ENCODE assay signal across 9 cellular contexts in genomic region chr17:48603959-48604769, GRCh38. TPM values are rescaled to one million over a fixed set of nuclear protein-coding genes. Genes with fewer than 3 reads are reported as not detected.
DNase-seq lines count a peak whose midpoint lies in the region; ATAC-seq, FAIRE-seq and TF ChIP-seq lines count a peak whose summit lies in the region.
"Had no signal": no experiment of that assay in that cellular context is flagged by ENCODE, and none has a peak within 500 bp of the region (broad histone marks: within the 10 kb centered on the region; RNA-seq: fewer than 3 reads in every experiment).

No MANE protein-coding gene starts in this region.

- no peak for TF ChIP-seq RAD21 in A549 (conservative IDR thresholded peaks at IDR 0.05 in 1 of 2, IDR thresholded peaks at IDR 0.05 in 1 of 2)

- DNase-seq in A549 (ENCODE audit: low read depth in 1 of 2, low spot score in 1 of 2) (peak; percentile 88 to 96), HT-29 (ENCODE audit: low spot score) (peak; percentile 76), amniotic epithelial cell (ENCODE audit: low read depth) (peak; percentile 85), HUDEP-2 (lab: John Stamatoyannopoulos, UW; ENCODE audit: unreplicated experiment in 76 of 76) (no peak), cerebellar cortex (ENCODE audit: low spot score) (no peak), NCI-H2107 treated with DMSO at 0.1 percent for 48 hours (lab: John Stamatoyannopoulos, UW; ENCODE audit: unreplicated experiment) (no peak)
- no peak for DNase-seq in stimulated activated CD4-positive, alpha-beta T cell treated with anti-CD3 and anti-CD28 coated beads, Interleukin-12 subunit alpha, Interleukin-12 subunit beta, amount 100 ng/mL, for 4 hours
- DNase-seq: activated CD4-positive, CD25-positive, alpha-beta regulatory T cell treated with anti-CD3 and anti-CD28 coated beads, Interleukin-2, amount 50 U/mL, for 72 hours had no signal

- H3K4me1 ChIP-seq in A549 (peaks cover 35% of the 10 kb centered on the region), muscle layer of colon (ENCODE audit: insufficient read depth, low read length) (peaks cover 45% of the 10 kb centered on the region)

- peak overlapping the region; percentile 91 for H3K4me2 ChIP-seq in A549

- H3K27ac ChIP-seq in A549 (peak overlapping the region; percentile 91 to 95), muscle layer of colon (ENCODE audit: low read depth, low read length) (peak overlapping the region; percentile 72)

- H3K4me3 ChIP-seq in A549 (peak overlapping the region; percentile 59), muscle layer of colon (ENCODE audit: low read depth in 1 of 2, low read length in 2 of 2) (peak overlapping the region; percentile 15 to 69)

- peak overlapping the region; percentile 34 for H3K9ac ChIP-seq in muscle layer of colon (ENCODE audit: low read length)

- peak; percentile 77 to 81 for ATAC-seq in A549

- peaks cover 5% of the 10 kb centered on the region for H3K36me3 ChIP-seq in muscle layer of colon (ENCODE audit: insufficient read depth, low read length)

- peak; percentile 61 for TF ChIP-seq POLR2A in A549 (IDR thresholded peaks at IDR 0.05; ENCODE audit: low read length)

- 1% methylated on average over 21 of the region's 21 CpGs for WGBS in A549 (ENCODE audit: missing lambda C conversion rate)

- peaks cover under 1 to 7% of the 10 kb centered on the region in 2 donors for H3K27me3 ChIP-seq in muscle layer of colon (ENCODE audit: control insufficient read depth in 1 of 2, insufficient read depth in 2 of 2, low read length in 2 of 2)

- no peak for TF ChIP-seq EP300 in A549 (IDR thresholded peaks at IDR 0.05)

- CTCF ChIA-PET in A549 (lab: Yijun Ruan, JAX), result interaction anchor here (0.6 to 1.2 kb wide), 6 partner anchors 226 to 577 kb away, joined by 3 to 4 read pairs (median 4); no protein-coding TSS in a partner anchor

- TF ChIP-seq CTCF in A549 (IDR thresholded peaks at IDR 0.05), result no peak

- FAIRE-seq in A549 (lab: Jason Lieb, UNC), result peak; percentile 63

- POLR2A ChIA-PET in A549 (lab: Yijun Ruan, JAX), result interaction anchor here (0.6 to 1.6 kb wide), 14 partner anchors 8 to 794 kb away, joined by 3 to 8 read pairs (median 3); partner anchors contain the start of gene SNX11

- H3K9me3 ChIP-seq in A549 (no peaks in the 10 kb centered on the region), muscle layer of colon (ENCODE audit: low read length) (no peaks in the 10 kb centered on the region)

TF ChIP-seq in A549, 52 proteins besides CTCF, POLR2A, EP300 and RAD21 (continues in another document):
- TF ChIP-seq RARB (CRISPR knock-in tag; IDR thresholded peaks at IDR 0.05) (0 out of 2 replicates have a peak, but pooled peaks have one; percentile 47), ATOH8 (CRISPR knock-in tag; IDR thresholded peaks at IDR 0.05; ENCODE audit: low read depth) (no peak), KDM5A (IDR thresholded peaks at IDR 0.05) (no peak), CEBPB (IDR thresholded peaks at IDR 0.05) (peak in 1 of 2 experiments; percentile 51; a peak in 1 of 4 replicates), FOXS1 (CRISPR knock-in tag; IDR thresholded peaks at IDR 0.05) (no peak), JUN (IDR thresholded peaks at IDR 0.05) (peak; percentile 78 to 84), E2F6 (IDR thresholded peaks at IDR 0.05; ENCODE audit: borderline replicate concordance, low read depth) (0 out of 2 replicates have a peak, but pooled peaks have one; percentile 20), HMGXB4 (CRISPR knock-in tag; IDR thresholded peaks at IDR 0.05; ENCODE audit: borderline replicate concordance) (peak; percentile 75; the same call in 1 of the 2 replicates), PBX3 (IDR thresholded peaks at IDR 0.05) (0 out of 2 replicates have a peak, but pooled peaks have one; percentile 10), EHF (CRISPR knock-in tag; IDR thresholded peaks at IDR 0.05) (no peak), BCL3 (IDR thresholded peaks at IDR 0.05) (peak; percentile 27; the same call in 1 of the 3 replicates)

RNA-seq across cellular contexts. Expression of gene HOXB6, which starts 0.6 kb away (rescaled TPM):
- polyA plus RNA-seq in A549 (2011; rRNA removed) (9.4 and 10.2 TPM in 2 replicates), A549 (2017; fragmentation: RNase III; extraction: RNeasy Plus Mini Kit Qiagen cat#74134 plus additional on column Dnase treatment) (12.3 to 14.9 TPM (median 14.7 TPM) in 3 replicates)
- 8.7 and 9.0 TPM in 2 replicates for polyA plus RNA-seq in A549 (2012; cell fraction: cytosol; rRNA removed)
- polyA plus RNA-seq in A549 (2012; cell fraction: nucleus; rRNA removed), result 48.0 and 49.7 TPM in 2 replicates
- 4.4 and 4.9 TPM in 2 replicates for polyA minus RNA-seq in A549 (2011; rRNA and poly(A)+ RNA removed)
- total RNA-seq in HT-29 (2014; rRNA removed; shearing (Covaris generic)), result 160 and 174 TPM in 2 replicates

RNA-seq across cellular contexts. Expression of gene HOXB7, which starts 6.7 kb away (rescaled TPM):
- polyA plus RNA-seq in A549 (2011; rRNA removed), result 15.4 and 22.3 TPM in 2 replicates
- polyA plus RNA-seq in A549 (2012; cell fraction: cytosol; rRNA removed), result 16.9 TPM in 2 replicates
- polyA plus RNA-seq in A549 (2012; cell fraction: nucleus; rRNA removed), result 9.0 and 12.5 TPM in 2 replicates
- 27.4 to 32.3 TPM (median 27.4 TPM) in 3 replicates for polyA plus RNA-seq in A549 (2017; fragmentation: RNase III; extraction: RNeasy Plus Mini Kit Qiagen cat#74134 plus additional on column Dnase treatment)
- 6.5 and 6.6 TPM in 2 replicates for polyA minus RNA-seq in A549 (2011; rRNA and poly(A)+ RNA removed)
- total RNA-seq in HT-29 (2014; rRNA removed; shearing (Covaris generic)), result 37.3 and 39.7 TPM in 2 replicates

RNA-seq across cellular contexts. Expression of gene HOXB5, which starts 10.6 kb away (rescaled TPM):
- polyA plus RNA-seq in A549 (2011; rRNA removed) (2.5 and 2.7 TPM in 2 replicates), A549 (2017; fragmentation: RNase III; extraction: RNeasy Plus Mini Kit Qiagen cat#74134 plus additional on column Dnase treatment) (2.1 to 3.0 TPM (median 2.4 TPM) in 3 replicates)
- 1.9 and 2.5 TPM in 2 replicates for polyA plus RNA-seq in A549 (2012; cell fraction: cytosol; rRNA removed)
- polyA plus RNA-seq in A549 (2012; cell fraction: nucleus; rRNA removed), result 21.9 and 24.5 TPM in 2 replicates
- 0.39 and 0.74 TPM in 2 replicates for polyA minus RNA-seq in A549 (2011; rRNA and poly(A)+ RNA removed)
- total RNA-seq in HT-29 (2014; rRNA removed; shearing (Covaris generic)), result 7.5 and 8.2 TPM in 2 replicates

RNA-seq across cellular contexts. Expression of gene HOXB8, which starts 10.9 kb away (rescaled TPM):
- polyA plus RNA-seq in A549 (2011; rRNA removed), result 8.9 and 11.1 TPM in 2 replicates
- polyA plus RNA-seq in A549 (2012; cell fraction: cytosol; rRNA removed), result 12.3 and 15.2 TPM in 2 replicates
- polyA plus RNA-seq in A549 (2012; cell fraction: nucleus; rRNA removed), result 12.8 and 13.1 TPM in 2 replicates
- 4.6 to 5.8 TPM (median 4.7 TPM) in 3 replicates for polyA plus RNA-seq in A549 (2017; fragmentation: RNase III; extraction: RNeasy Plus Mini Kit Qiagen cat#74134 plus additional on column Dnase treatment)
- polyA minus RNA-seq in A549 (2011; rRNA and poly(A)+ RNA removed), result 4.1 and 5.1 TPM in 2 replicates
- total RNA-seq in HT-29 (2014; rRNA removed; shearing (Covaris generic)), result 51.0 and 52.7 TPM in 2 replicates

RNA-seq across cellular contexts. Expression of gene HOXB3, which starts 14.1 kb away (rescaled TPM):
- polyA plus RNA-seq in A549 (2011; rRNA removed) (11.6 and 17.0 TPM in 2 replicates), A549 (2017; fragmentation: RNase III; extraction: RNeasy Plus Mini Kit Qiagen cat#74134 plus additional on column Dnase treatment) (7.0 to 10.2 TPM (median 8.6 TPM) in 3 replicates)
- 9.3 and 12.8 TPM in 2 replicates for polyA plus RNA-seq in A549 (2012; cell fraction: cytosol; rRNA removed)
- polyA plus RNA-seq in A549 (2012; cell fraction: nucleus; rRNA removed), result 38.5 and 48.1 TPM in 2 replicates
- 4.0 and 5.5 TPM in 2 replicates for polyA minus RNA-seq in A549 (2011; rRNA and poly(A)+ RNA removed)
- total RNA-seq in HT-29 (2014; rRNA removed; shearing (Covaris generic)), result 99.5 and 126 TPM in 2 replicates

Comparison
In these comparisons a context has a peak if more than half of its experiments do, and no peak if none do; other contexts are left out.
1. DNase-seq: peak in A549 (2 of 2), HT-29 (single experiment) and amniotic epithelial cell (single experiment); none in HUDEP-2 (0 of 76), cerebellar cortex (single experiment), stimulated activated CD4-positive, alpha-beta T cell treated with anti-CD3 and anti-CD28 coated beads, Interleukin-12 subunit alpha, Interleukin-12 subunit beta, amount 100 ng/mL, for 4 hours (single experiment) and NCI-H2107 treated with DMSO at 0.1 percent for 48 hours (single experiment).